Comparison of ENCODE assay signal across 1 cellular context in genomic region chr17:1399679-1400512, GRCh38.
A peak's percentile ranks its signal among the peaks of the same experiment; 100 is the strongest.
TF ChIP-seq lines count a peak whose summit lies in the region.

Gene YWHAE (minus strand): TSS chr17:1400222. CDS start chr17:1400110, 112 bp downstream.

TF ChIP-seq in HCT116, 20 proteins besides CTCF, POLR2A, EP300 and RAD21 (continued from another document):
- no peak for TF ChIP-seq REST (IDR thresholded peaks at IDR 0.05; ENCODE audit: low read depth)
- no peak for TF ChIP-seq SRF (IDR thresholded peaks at IDR 0.05; ENCODE audit: low read depth)
- TF ChIP-seq EGR1 (IDR thresholded peaks at IDR 0.05; ENCODE audit: low read depth) = peak; percentile 86
- peak; percentile 59; the same call in 1 of the 2 replicates for TF ChIP-seq ELF1 (IDR thresholded peaks at IDR 0.05; ENCODE audit: borderline replicate concordance, low read depth)
